8 cellular contexts compared by ENCODE assay signal in genomic region chr1:45206808-45207624, GRCh38. TPM values are rescaled to one million over a fixed set of nuclear protein-coding genes. Genes with fewer than 3 reads are reported as not detected.
DNase-seq lines count a peak whose midpoint lies in the region; ATAC-seq and TF ChIP-seq lines count a peak whose summit lies in the region.

No MANE protein-coding gene starts in this region.

- TF ChIP-seq CTCF in astrocyte of the spinal cord (IDR thresholded peaks at IDR 0.05; ENCODE audit: low read depth, low read length) (no peak), upper lobe of right lung (IDR thresholded peaks at IDR 0.05) (no peak)

- peaks cover 7% of the 10 kb centered on the region for H3K4me1 ChIP-seq in upper lobe of right lung

- H3K9me3 Mint-ChIP-seq in activated naive CD4-positive, alpha-beta T cell treated with anti-CD3 and anti-CD28 coated beads, Interleukin-2, amount 50 U/mL, for 24 hours, result no peaks in the 10 kb centered on the region
- no peaks in the 10 kb centered on the region for H3K9me3 Mint-ChIP-seq in memory B cell

- no peaks in the 10 kb centered on the region for H3K9me3 ChIP-seq in upper lobe of right lung

- H3K27ac ChIP-seq in upper lobe of right lung, result peak overlapping the region; percentile 85

- no peaks in the 10 kb centered on the region for H3K36me3 ChIP-seq in upper lobe of right lung

- no peaks in the 10 kb centered on the region for H3K36me3 Mint-ChIP-seq in activated naive CD4-positive, alpha-beta T cell treated with anti-CD3 and anti-CD28 coated beads, Interleukin-2, amount 50 U/mL, for 24 hours
- no peaks in the 10 kb centered on the region for H3K36me3 Mint-ChIP-seq in memory B cell

- H3K4me3 ChIP-seq in astrocyte of the spinal cord (ENCODE audit: low read depth, low read length), result peak overlapping the region; percentile 56
- H3K4me3 ChIP-seq in upper lobe of right lung, result peak overlapping the region; percentile 83

- ATAC-seq in memory B cell (ENCODE audit: low read depth), result no peak
- no peak for ATAC-seq in upper lobe of right lung

- intact Hi-C loops in upper lobe of right lung (cut with DNase I), result no loop called here

- peak overlapping the region; percentile 96 for H3K4me3 Mint-ChIP-seq in activated naive CD4-positive, alpha-beta T cell treated with anti-CD3 and anti-CD28 coated beads, Interleukin-2, amount 50 U/mL, for 24 hours
- H3K4me3 Mint-ChIP-seq in memory B cell, result peak overlapping the region; percentile 86

- no peaks in the 10 kb centered on the region for H3K27me3 Mint-ChIP-seq in activated naive CD4-positive, alpha-beta T cell treated with anti-CD3 and anti-CD28 coated beads, Interleukin-2, amount 50 U/mL, for 24 hours
- peaks cover 4% of the 10 kb centered on the region for H3K27me3 Mint-ChIP-seq in memory B cell

- no peak for DNase-seq in activated naive CD4-positive, alpha-beta T cell (lab: John Stamatoyannopoulos, UW)
- DNase-seq in astrocyte of the spinal cord (ENCODE audit: low read depth, low spot score), result no peak
- no peak for DNase-seq in memory B cell (ENCODE audit: low spot score in 2 of 2)
- DNase-seq in upper lobe of right lung, result no peak
- no peak for DNase-seq in NOMO-1 treated with dmso at 0.1 percent for 144 hours (lab: John Stamatoyannopoulos, UW; ENCODE audit: unreplicated experiment)
- no peak for DNase-seq in NCI-H1694 (lab: John Stamatoyannopoulos, UW)
- DNase-seq in AG20443 (ENCODE audit: low spot score), result no peak

- H3K27me3 ChIP-seq in upper lobe of right lung, result no peaks in the 10 kb centered on the region

- in situ Hi-C loops in astrocyte of the spinal cord (cut with HindIII; ENCODE audit: low sequenced_read_pairs), result no loop called here

- peak overlapping the region; percentile 92 for H3K27ac Mint-ChIP-seq in activated naive CD4-positive, alpha-beta T cell treated with anti-CD3 and anti-CD28 coated beads, Interleukin-2, amount 50 U/mL, for 24 hours
- H3K27ac Mint-ChIP-seq in memory B cell, result peak overlapping the region; percentile 56

- H3K4me1 Mint-ChIP-seq in activated naive CD4-positive, alpha-beta T cell treated with anti-CD3 and anti-CD28 coated beads, Interleukin-2, amount 50 U/mL, for 24 hours, result peaks cover 44% of the 10 kb centered on the region
- peaks cover 14% of the 10 kb centered on the region for H3K4me1 Mint-ChIP-seq in memory B cell

RNA-seq across cellular contexts. Expression of gene ZSWIM5, which starts 0.6 kb away (rescaled TPM):
- total RNA-seq in upper lobe of right lung, result 4.1 TPM
